In the genomic region with DNA sequence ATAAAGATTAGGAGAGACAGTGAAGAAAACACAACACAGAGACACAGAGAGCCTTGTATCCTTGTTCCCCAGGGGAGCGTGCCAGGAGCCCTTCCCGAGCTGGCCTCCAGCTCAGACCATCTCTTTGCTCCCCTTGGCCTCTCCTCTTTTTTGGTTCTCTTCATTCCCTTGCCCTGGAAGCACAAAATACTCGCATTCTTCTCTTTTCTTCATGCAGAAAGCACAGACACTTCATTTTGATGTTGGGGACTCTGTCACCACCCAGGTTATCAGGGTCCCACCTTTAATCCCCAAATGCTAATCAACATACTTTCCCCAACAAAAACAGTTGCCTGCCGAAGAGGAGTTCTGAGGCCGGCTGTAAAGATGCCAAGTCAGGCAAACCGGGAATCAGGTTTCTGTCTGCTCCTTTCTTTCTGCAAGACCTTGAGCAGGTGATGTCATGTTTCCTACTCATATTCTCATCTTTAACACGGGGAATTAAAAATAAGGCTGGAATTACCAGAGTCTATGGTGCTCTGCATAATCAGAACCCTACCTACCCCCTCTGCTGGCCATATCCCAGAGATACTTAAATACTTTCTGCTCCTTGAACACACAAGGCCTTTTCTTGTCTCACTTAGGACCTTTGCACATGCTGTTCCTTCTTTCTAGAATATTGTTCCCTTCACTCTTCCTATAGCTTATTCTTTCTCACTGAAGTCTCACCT, we compare ENCODE assay signal across 9 cellular contexts. TPM values are rescaled to one million over a fixed set of nuclear protein-coding genes. Genes with fewer than 3 reads are reported as not detected.
DNase-seq lines count a peak whose midpoint lies in the region; ATAC-seq and TF ChIP-seq lines count a peak whose summit lies in the region.
"Had no signal": no experiment of that assay in that cellular context is flagged by ENCODE, and none has a peak within 500 bp of the region (broad histone marks: within the 10 kb centered on the region; RNA-seq: fewer than 3 reads in every experiment).

No MANE protein-coding gene starts in this region.

- H3K4me1 Mint-ChIP-seq in neural crest cell = no peaks in the 10 kb centered on the region

- H3K4me3 ChIP-seq in Loucy (ENCODE audit: low read length, poor library complexity, severe bottlenecking) = no peak overlapping the region
- H3K4me3 ChIP-seq in mammary epithelial cell (replicated peaks in 1 of 3; ENCODE audit: insufficient read depth in 1 of 3, low read depth in 2 of 3, low read length in 3 of 3) = no peak overlapping the region
- H3K4me3 ChIP-seq: adrenal gland had no signal

- no peaks in the 10 kb centered on the region for H3F3A ChIP-seq in Loucy (ENCODE audit: low read depth)

- H3K27me3 ChIP-seq in Loucy (ENCODE audit: insufficient read depth, low read length, poor library complexity, severe bottlenecking) (no peaks in the 10 kb centered on the region), mammary epithelial cell (ENCODE audit: insufficient read depth, low read length) (no peaks in the 10 kb centered on the region)
- H3K27me3 ChIP-seq: adrenal gland had no signal

- no peak overlapping the region for H3K9ac ChIP-seq in Loucy (ENCODE audit: low read depth, low read length, poor library complexity, severe bottlenecking)
- no peak overlapping the region for H3K9ac ChIP-seq in mammary epithelial cell (ENCODE audit: insufficient read depth, low read length)

- dilution Hi-C loops in mammary epithelial cell (cut with HindIII; ENCODE audit: low sequenced_read_pairs) = no loop called here

- no peaks in the 10 kb centered on the region for H4K20me1 ChIP-seq in Loucy (ENCODE audit: insufficient read depth, low read length, poor library complexity, severe bottlenecking)
- H4K20me1 ChIP-seq in mammary epithelial cell (ENCODE audit: insufficient read depth, low read length) = no peaks in the 10 kb centered on the region

- H2AFZ ChIP-seq in Loucy (ENCODE audit: low read length) (no peak overlapping the region), mammary epithelial cell (ENCODE audit: low read depth, low read length) (no peak overlapping the region)

- BruUV-seq in mammary epithelial cell (replicated peaks; lab: Mats Ljungman, UMichigan) = no TSS peak

- H3K4me3 Mint-ChIP-seq in neural crest cell = no peak overlapping the region

- H3K4me2 ChIP-seq in Loucy (ENCODE audit: low read depth, low read length, poor library complexity, severe bottlenecking) = no peak overlapping the region
- no peak overlapping the region for H3K4me2 ChIP-seq in mammary epithelial cell (ENCODE audit: insufficient read depth, low read depth, low read length)

- H3K27ac Mint-ChIP-seq in neural crest cell (ENCODE audit: unreplicated experiment) = no peak overlapping the region

- DNase-seq in GM03348 (ENCODE audit: low spot score) = peak; percentile 72
- peak; percentile 68 for DNase-seq in mammary epithelial cell
- no peak for DNase-seq in neural crest cell (ENCODE audit: low read depth, low spot score)
- no peak for DNase-seq in NCI-H1930 (lab: John Stamatoyannopoulos, UW)
- no peak for DNase-seq in occipital lobe (lab: John Stamatoyannopoulos, UW)
- no peak for DNase-seq in NCI-H1105 treated with DMSO at 0.1 percent for 48 hours (lab: John Stamatoyannopoulos, UW)

- no peak for ATAC-seq in HG03159 (IDR thresholded peaks at IDR 0.05; ENCODE audit: unreplicated experiment)

- CTCF ChIA-PET in mammary epithelial cell (lab: Charles Lee; ENCODE audit: low non-redundant PET) = no interaction called here

- H3K27ac ChIP-seq in mammary epithelial cell (ENCODE audit: insufficient read depth, low read depth, low read length) = no peak overlapping the region
- H3K27ac ChIP-seq: adrenal gland had no signal

- intact Hi-C loops in mammary epithelial cell (cut with micrococcal nuclease) = loop anchor here (1.0 to 5.0 kb wide), 3 partner anchors 16 to 195 kb away; no protein-coding TSS in a partner anchor

- peaks cover 12% of the 10 kb centered on the region for H3K4me1 ChIP-seq in Loucy (ENCODE audit: insufficient read depth, low read length, poor library complexity, severe bottlenecking)
- H3K4me1 ChIP-seq in mammary epithelial cell (ENCODE audit: insufficient read depth, low read length) = no peaks in the 10 kb centered on the region
- H3K4me1 ChIP-seq: adrenal gland had no signal

- 64% methylated on average over 7 of the region's 7 CpGs for WGBS in mammary epithelial cell (ENCODE audit: low coverage, missing lambda C conversion rate)

- H3K79me2 ChIP-seq in Loucy (ENCODE audit: insufficient read depth, low read length) (no peaks in the 10 kb centered on the region), mammary epithelial cell (ENCODE audit: insufficient read depth, low read length) (no peaks in the 10 kb centered on the region)

- peaks cover 2% of the 10 kb centered on the region for H3K9me3 Mint-ChIP-seq in neural crest cell

- H3K9me3 ChIP-seq in Loucy (ENCODE audit: insufficient read depth, low read depth, low read length) = no peaks in the 10 kb centered on the region
- H3K9me3 ChIP-seq in mammary epithelial cell (replicated peaks; ENCODE audit: insufficient read depth, low read length) = peaks cover 8% of the 10 kb centered on the region
- H3K9me3 ChIP-seq: adrenal gland had no signal

- H3K27me3 Mint-ChIP-seq in neural crest cell (ENCODE audit: low read depth) = no peaks in the 10 kb centered on the region

- no peaks in the 10 kb centered on the region for H3K36me3 ChIP-seq in Loucy (ENCODE audit: insufficient read depth, low read length)
- no peaks in the 10 kb centered on the region for H3K36me3 ChIP-seq in mammary epithelial cell (ENCODE audit: insufficient read depth, low read length)
- H3K36me3 ChIP-seq: adrenal gland had no signal

- no peaks in the 10 kb centered on the region for H3K36me3 Mint-ChIP-seq in neural crest cell (ENCODE audit: low read depth)

- H3K9me2 ChIP-seq in Loucy (replicated peaks; ENCODE audit: low read depth, low read length) = no peaks in the 10 kb centered on the region

- in situ Hi-C loops in mammary epithelial cell (cut with MboI; ENCODE audit: low sequenced_read_pairs in 2 of 2) = no loop called here

- TF ChIP-seq CTCF in Loucy (conservative IDR thresholded peaks at IDR 0.05; ENCODE audit: low read length) (peak; percentile 68), mammary epithelial cell (conservative IDR thresholded peaks at IDR 0.05 in 1 of 2, IDR thresholded peaks at IDR 0.05 in 1 of 2; ENCODE audit: extremely low read depth in 1 of 2, insufficient read depth in 1 of 2, low read depth in 1 of 2, low read length in 2 of 2) (peak; percentile 51 to 61), neural crest cell (conservative IDR thresholded peaks at IDR 0.05) (peak; percentile 48)

RNA-seq across cellular contexts. Expression of gene TGM6, which starts 21.7 kb away (rescaled TPM):
- total RNA-seq in mammary epithelial cell (not detected), neural crest cell (not detected in 2 replicates), occipital lobe (not detected)
- polyA plus RNA-seq in mammary epithelial cell = not detected
- polyA minus RNA-seq in mammary epithelial cell = not detected
- total RNA-seq: adrenal gland had no signal
- polyA plus RNA-seq: adrenal gland had no signal

Comparison
In these comparisons a context has a peak if more than half of its experiments do, and no peak if none do; other contexts are left out.
1. DNase-seq: peak in GM03348 (single experiment) and mammary epithelial cell (single experiment); none in neural crest cell (single experiment), NCI-H1930 (0 of 2), occipital lobe (single experiment) and NCI-H1105 treated with DMSO at 0.1 percent for 48 hours (single experiment).
2. Peak in every context shown above with its lines, with median percentiles within 50 percentile points of each other: CTCF ChIP-seq.